Comparison of ENCODE assay signal across 19 cellular contexts in genomic region chr15:29724026-29724425, GRCh38.
"Had no signal": no experiment of that assay in that cellular context is flagged by ENCODE, and none has a peak within 500 bp of the region (broad histone marks: within the 10 kb centered on the region; RNA-seq: fewer than 3 reads in every experiment).

No MANE protein-coding gene starts in this region.

- H3K27me3 ChIP-seq: neural progenitor cell, ovary, right atrium auricular region, sigmoid colon had no signal

- H3K4me3 ChIP-seq: lower lobe of right lung, neural progenitor cell, ovary, right atrium auricular region, sigmoid colon, skin epidermis had no signal

- ATAC-seq: left lobe of liver; lower lobe of right lung; natural killer cell treated with Interleukin-12 subunit alpha and Interleukin-12 subunit beta and Interleukin-15 and Interleukin-18, amount 100 ng/mL, for 72 hours had no signal

- H3K27ac ChIP-seq: lower lobe of right lung, neural progenitor cell, ovary, right atrium auricular region, sigmoid colon, skin epidermis had no signal

- FAIRE-seq: colon, islet of Langerhans, urothelium cell line had no signal

- DNase-seq: dermis blood vessel endothelial cell; foreskin melanocyte; head of caudate nucleus; hypothalamus; kidney glomerular epithelial cell; lower lobe of right lung; nucleus accumbens; ovary; sigmoid colon; stimulated activated CD4-positive, alpha-beta T cell treated with anti-CD3 and anti-CD28 coated beads, Interleukin-12 subunit alpha, Interleukin-12 subunit beta, amount 100 ng/mL, for 4 hours; stimulated activated naive CD4-positive, alpha-beta T cell had no signal

- H3K4me1 ChIP-seq: lower lobe of right lung, neural progenitor cell, right atrium auricular region had no signal
